In genomic region chr10:80104066-80104926, GRCh38 we compare ENCODE assay signal across 1 cellular context.
TF ChIP-seq lines count a peak whose summit lies in the region.

No MANE protein-coding gene starts in this region.

TF ChIP-seq in GM23338, 12 proteins besides CTCF, POLR2A, EP300 and RAD21 (continued from another document):
- TF ChIP-seq ZNF462 (CRISPR knock-in tag; IDR thresholded peaks at IDR 0.05) (no peak), ZNF114 (CRISPR knock-in tag; IDR thresholded peaks at IDR 0.05) (no peak), ETS1 (IDR thresholded peaks at IDR 0.05) (no peak), NANOG (IDR thresholded peaks at IDR 0.05; ENCODE audit: borderline replicate concordance) (no peak), EZH2 (IDR thresholded peaks at IDR 0.05; ENCODE audit: low read depth, unreplicated experiment) (no peak), POLR2AphosphoS5 (IDR thresholded peaks at IDR 0.05; ENCODE audit: low read depth) (no peak), CREB1 (CRISPR knock-in tag; IDR thresholded peaks at IDR 0.05; ENCODE audit: low read depth) (no peak)
- TF ChIP-seq, protein P1, sequence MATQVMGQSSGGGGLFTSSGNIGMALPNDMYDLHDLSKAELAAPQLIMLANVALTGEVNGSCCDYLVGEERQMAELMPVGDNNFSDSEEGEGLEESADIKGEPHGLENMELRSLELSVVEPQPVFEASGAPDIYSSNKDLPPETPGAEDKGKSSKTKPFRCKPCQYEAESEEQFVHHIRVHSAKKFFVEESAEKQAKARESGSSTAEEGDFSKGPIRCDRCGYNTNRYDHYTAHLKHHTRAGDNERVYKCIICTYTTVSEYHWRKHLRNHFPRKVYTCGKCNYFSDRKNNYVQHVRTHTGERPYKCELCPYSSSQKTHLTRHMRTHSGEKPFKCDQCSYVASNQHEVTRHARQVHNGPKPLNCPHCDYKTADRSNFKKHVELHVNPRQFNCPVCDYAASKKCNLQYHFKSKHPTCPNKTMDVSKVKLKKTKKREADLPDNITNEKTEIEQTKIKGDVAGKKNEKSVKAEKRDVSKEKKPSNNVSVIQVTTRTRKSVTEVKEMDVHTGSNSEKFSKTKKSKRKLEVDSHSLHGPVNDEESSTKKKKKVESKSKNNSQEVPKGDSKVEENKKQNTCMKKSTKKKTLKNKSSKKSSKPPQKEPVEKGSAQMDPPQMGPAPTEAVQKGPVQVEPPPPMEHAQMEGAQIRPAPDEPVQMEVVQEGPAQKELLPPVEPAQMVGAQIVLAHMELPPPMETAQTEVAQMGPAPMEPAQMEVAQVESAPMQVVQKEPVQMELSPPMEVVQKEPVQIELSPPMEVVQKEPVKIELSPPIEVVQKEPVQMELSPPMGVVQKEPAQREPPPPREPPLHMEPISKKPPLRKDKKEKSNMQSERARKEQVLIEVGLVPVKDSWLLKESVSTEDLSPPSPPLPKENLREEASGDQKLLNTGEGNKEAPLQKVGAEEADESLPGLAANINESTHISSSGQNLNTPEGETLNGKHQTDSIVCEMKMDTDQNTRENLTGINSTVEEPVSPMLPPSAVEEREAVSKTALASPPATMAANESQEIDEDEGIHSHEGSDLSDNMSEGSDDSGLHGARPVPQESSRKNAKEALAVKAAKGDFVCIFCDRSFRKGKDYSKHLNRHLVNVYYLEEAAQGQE (IDR thresholded peaks at IDR 0.05; ENCODE audit: unreplicated experiment): no peak
